ENCODE assay signal across 21 cellular contexts in genomic region chr2:96291751-96292150, GRCh38.
"Had no signal": no experiment of that assay in that cellular context is flagged by ENCODE, and none has a peak within 500 bp of the region (broad histone marks: within the 10 kb centered on the region; RNA-seq: fewer than 3 reads in every experiment).

No MANE protein-coding gene starts in this region.

- H3K27ac ChIP-seq: Peyer's patch, SJSA1 had no signal

- DNase-seq: activated CD4-positive, alpha-beta T cell treated with anti-CD3 and anti-CD28 coated beads for 4 hours; activated CD8-positive, alpha-beta memory T cell treated with anti-CD3 and anti-CD28 coated beads, Interleukin-2, amount 50 U/mL, for 4 hours; activated CD8-positive, alpha-beta T cell treated with anti-CD3 and anti-CD28 coated beads for 36 hours; activated effector memory CD4-positive, alpha-beta T cell treated with anti-CD3 and anti-CD28 coated beads, Interleukin-2, amount 50 U/mL, for 16 hours; activated naive CD4-positive, alpha-beta T cell treated with anti-CD3 and anti-CD28 coated beads for 36 hours; amygdala; MM.1S; NCI-H146; NCI-H187 treated with DMSO at 0.1 percent for 48 hours; NCI-H2081 treated with DMSO at 0.1 percent for 48 hours; NCI-H446; NCI-H524; Peyer's patch; SHP77 had no signal

- H3K27me3 Mint-ChIP-seq: activated CD8-positive, alpha-beta T cell treated with anti-CD3 and anti-CD28 coated beads for 36 hours; activated naive CD8-positive, alpha-beta T cell; brain; central memory CD8-positive, alpha-beta T cell had no signal

- ATAC-seq: activated CD4-positive, CD25-positive, alpha-beta regulatory T cell treated with anti-CD3 and anti-CD28 coated beads, Interleukin-2, amount 50 U/mL, for 24 hours; activated CD8-positive, alpha-beta T cell treated with anti-CD3 and anti-CD28 coated beads for 36 hours had no signal

- H3K27ac Mint-ChIP-seq: activated CD8-positive, alpha-beta T cell treated with anti-CD3 and anti-CD28 coated beads for 36 hours; activated naive CD4-positive, alpha-beta T cell treated with anti-CD3 and anti-CD28 coated beads for 36 hours; activated naive CD8-positive, alpha-beta T cell; activated T-helper 1 cell treated with anti-CD3 and anti-CD28 coated beads, Interleukin-12 subunit alpha, Interleukin-12 subunit beta, Interleukin-2, Interleukin-4 antibody, amounts not matched to agents 30 ng/mL and 10 ng/mL and 1 ng/mL, durations not matched to agents 14 hours and 24 hours and 36 hours; brain; T-helper 1 cell treated with Interleukin-12 subunit alpha and Interleukin-12 subunit beta and Interleukin-4 antibody, amounts not matched to agents 30 μg/mL and 1 μg/mL, for 36 hours had no signal

- H3K9me3 Mint-ChIP-seq: activated CD8-positive, alpha-beta T cell treated with anti-CD3 and anti-CD28 coated beads for 36 hours; activated naive CD4-positive, alpha-beta T cell treated with anti-CD3 and anti-CD28 coated beads for 36 hours; activated T-helper 1 cell treated with anti-CD3 and anti-CD28 coated beads, Interleukin-12 subunit alpha, Interleukin-12 subunit beta, Interleukin-2, Interleukin-4 antibody, amounts not matched to agents 30 ng/mL and 10 ng/mL and 1 ng/mL, durations not matched to agents 14 hours and 24 hours and 36 hours; brain; central memory CD8-positive, alpha-beta T cell; T-helper 1 cell treated with Interleukin-12 subunit alpha and Interleukin-12 subunit beta and Interleukin-4 antibody, amounts not matched to agents 30 μg/mL and 1 μg/mL, for 36 hours had no signal

- H3K4me1 Mint-ChIP-seq: brain had no signal

- H3K4me3 Mint-ChIP-seq: activated CD8-positive, alpha-beta T cell treated with anti-CD3 and anti-CD28 coated beads for 36 hours; activated naive CD4-positive, alpha-beta T cell treated with anti-CD3 and anti-CD28 coated beads for 36 hours; activated naive CD8-positive, alpha-beta T cell; activated T-helper 1 cell treated with anti-CD3 and anti-CD28 coated beads, Interleukin-12 subunit alpha, Interleukin-12 subunit beta, Interleukin-2, Interleukin-4 antibody, amounts not matched to agents 30 ng/mL and 10 ng/mL and 1 ng/mL, durations not matched to agents 14 hours and 24 hours and 36 hours; brain; central memory CD8-positive, alpha-beta T cell; T-helper 1 cell treated with Interleukin-12 subunit alpha and Interleukin-12 subunit beta and Interleukin-4 antibody, amounts not matched to agents 30 μg/mL and 1 μg/mL, for 36 hours had no signal

- H3K4me1 ChIP-seq: Peyer's patch, SJSA1 had no signal

- H3K4me3 ChIP-seq: Peyer's patch, SJSA1 had no signal

- H3K9me3 ChIP-seq: Peyer's patch, SJSA1 had no signal

- H3K27me3 ChIP-seq: Peyer's patch, SJSA1 had no signal
